In genomic region chr4:165507381-165507780, GRCh38 we compare ENCODE assay signal across 14 cellular contexts.
"Had no signal": no experiment of that assay in that cellular context is flagged by ENCODE, and none has a peak within 500 bp of the region (broad histone marks: within the 10 kb centered on the region; RNA-seq: fewer than 3 reads in every experiment).

No MANE protein-coding gene starts in this region.

- H3K4me3 ChIP-seq: cardiac muscle cell, tibial nerve had no signal

- H3K27ac Mint-ChIP-seq: activated CD4-positive, alpha-beta memory T cell treated with anti-CD3 and anti-CD28 coated beads for 36 hours; activated naive CD4-positive, alpha-beta T cell treated with anti-CD3 and anti-CD28 coated beads, Interleukin-2, amount 10 ng/mL, durations not matched to agents 7 days and 5 days; activated naive CD8-positive, alpha-beta T cell treated with anti-CD3 and anti-CD28 coated beads, Interleukin-2, amount 50 U/mL, for 24 hours; nephron progenitor cell had no signal

- DNase-seq: activated CD4-positive, alpha-beta memory T cell treated with anti-CD3 and anti-CD28 coated beads for 36 hours; activated CD4-positive, alpha-beta T cell treated with anti-CD3 and anti-CD28 coated beads for 48 hours; activated effector memory CD4-positive, alpha-beta T cell treated with anti-CD3 and anti-CD28 coated beads, Interleukin-2, amount 50 U/mL, for 16 hours; activated naive CD4-positive, alpha-beta T cell treated with anti-CD3 and anti-CD28 coated beads, Interleukin-2, amount 10 ng/mL, durations not matched to agents 7 days and 5 days; activated naive CD8-positive, alpha-beta T cell treated with anti-CD3 and anti-CD28 coated beads, Interleukin-2, amount 50 U/mL, for 24 hours; effector memory CD4-positive, alpha-beta T cell; glutamatergic neuron; left ventricle myocardium superior; nephron progenitor cell; nucleus accumbens; stimulated activated CD4-positive, alpha-beta T cell treated with anti-CD3 and anti-CD28 coated beads, Interleukin-4, amount 100 ng/mL, for 4 hours; stimulated activated naive CD8-positive, alpha-beta T cell treated with anti-CD3 and anti-CD28 coated beads, Interleukin-15, Interleukin-2, amounts not matched to agents 100 U/mL and 50 U/mL, for 24 hours had no signal

- ATAC-seq: activated naive CD8-positive, alpha-beta T cell treated with anti-CD3 and anti-CD28 coated beads, Interleukin-2, amount 50 U/mL, for 24 hours; left ventricle myocardium superior; stimulated activated naive CD8-positive, alpha-beta T cell treated with anti-CD3 and anti-CD28 coated beads, Interleukin-15, Interleukin-2, amounts not matched to agents 100 U/mL and 50 U/mL, for 24 hours had no signal

- H3K36me3 ChIP-seq: cardiac muscle cell, tibial nerve had no signal

- H3K27ac ChIP-seq: tibial nerve had no signal

- H3K4me1 Mint-ChIP-seq: activated naive CD4-positive, alpha-beta T cell treated with anti-CD3 and anti-CD28 coated beads, Interleukin-2, amount 10 ng/mL, durations not matched to agents 7 days and 5 days; nephron progenitor cell had no signal

- H3K27me3 ChIP-seq: cardiac muscle cell, tibial nerve had no signal

- H3K4me1 ChIP-seq: tibial nerve had no signal

- H3K36me3 Mint-ChIP-seq: activated CD4-positive, alpha-beta memory T cell treated with anti-CD3 and anti-CD28 coated beads for 36 hours; activated naive CD4-positive, alpha-beta T cell treated with anti-CD3 and anti-CD28 coated beads, Interleukin-2, amount 10 ng/mL, durations not matched to agents 7 days and 5 days had no signal

- H3K9me3 ChIP-seq: tibial nerve had no signal

- H3K27me3 Mint-ChIP-seq: activated naive CD4-positive, alpha-beta T cell treated with anti-CD3 and anti-CD28 coated beads, Interleukin-2, amount 10 ng/mL, durations not matched to agents 7 days and 5 days had no signal

- H3K4me3 Mint-ChIP-seq: activated CD4-positive, alpha-beta memory T cell treated with anti-CD3 and anti-CD28 coated beads for 36 hours; activated naive CD4-positive, alpha-beta T cell treated with anti-CD3 and anti-CD28 coated beads, Interleukin-2, amount 10 ng/mL, durations not matched to agents 7 days and 5 days; activated naive CD8-positive, alpha-beta T cell treated with anti-CD3 and anti-CD28 coated beads, Interleukin-2, amount 50 U/mL, for 24 hours; nephron progenitor cell had no signal

- H3K9me3 Mint-ChIP-seq: activated CD4-positive, alpha-beta memory T cell treated with anti-CD3 and anti-CD28 coated beads for 36 hours; activated naive CD4-positive, alpha-beta T cell treated with anti-CD3 and anti-CD28 coated beads, Interleukin-2, amount 10 ng/mL, durations not matched to agents 7 days and 5 days; nephron progenitor cell had no signal
